1 cellular context compared by ENCODE assay signal in genomic region chr7:23013715-23014649, GRCh38.
TF ChIP-seq lines count a peak whose summit lies in the region.

HYCC1 (minus strand) TSS chr7:23014130; CDS start chr7:22991111, 23,019 bp downstream.

TF ChIP-seq in HepG2, 621 proteins besides CTCF, POLR2A, EP300 and RAD21 (continued from another document and continues in another):
- TF ChIP-seq MYPOP (CRISPR knock-in tag; IDR thresholded peaks at IDR 0.05) (peak; percentile 60; the same call in 1 of the 2 replicates), GLMP (CRISPR knock-in tag; IDR thresholded peaks at IDR 0.05; ENCODE audit: borderline replicate concordance) (no peak), KDM4B (CRISPR knock-in tag; IDR thresholded peaks at IDR 0.05) (no peak; the same call in 1 of the 2 replicates), RBFOX2 (IDR thresholded peaks at IDR 0.05; ENCODE audit: low read depth, low read length) (peak; percentile 72), SIN3A (IDR thresholded peaks at IDR 0.05; ENCODE audit: borderline replicate concordance, low read depth, low read length) (peak; percentile 79; the same call in 1 of the 2 replicates), PPARG (CRISPR knock-in tag; conservative IDR thresholded peaks at IDR 0.05) (no peak), ZMYM3 (CRISPR knock-in tag; IDR thresholded peaks at IDR 0.05) (no peak), NFE2 (CRISPR knock-in tag; IDR thresholded peaks at IDR 0.05) (no peak), GPBP1L1 (CRISPR knock-in tag; IDR thresholded peaks at IDR 0.05) (no peak), ZNF432 (CRISPR knock-in tag; IDR thresholded peaks at IDR 0.05; ENCODE audit: borderline replicate concordance) (no peak), U2AF2 (IDR thresholded peaks at IDR 0.05; ENCODE audit: low read depth, low read length) (no peak), ARID3A (IDR thresholded peaks at IDR 0.05; ENCODE audit: low read depth, low read length) (peak; percentile 62; the same call in 1 of the 2 replicates), ZNF597 (CRISPR knock-in tag; IDR thresholded peaks at IDR 0.05) (no peak), ZBTB46 (CRISPR knock-in tag; IDR thresholded peaks at IDR 0.05; ENCODE audit: borderline replicate concordance) (no peak), WIZ (CRISPR knock-in tag; IDR thresholded peaks at IDR 0.05) (no peak), ZNF264 (CRISPR knock-in tag; IDR thresholded peaks at IDR 0.05) (peak; percentile 95), RFXANK (CRISPR knock-in tag; IDR thresholded peaks at IDR 0.05) (no peak), ZNF12 (CRISPR knock-in tag; IDR thresholded peaks at IDR 0.05) (peak; percentile 57; the same call in 1 of the 2 replicates), ZNF331 (CRISPR knock-in tag; IDR thresholded peaks at IDR 0.05) (0 out of 2 replicates have a peak, but pooled peaks have one; percentile 22), ZC3H4 (CRISPR knock-in tag; IDR thresholded peaks at IDR 0.05; ENCODE audit: borderline replicate concordance) (no peak), TFE3 (CRISPR knock-in tag; IDR thresholded peaks at IDR 0.05) (no peak), ARID2 (CRISPR knock-in tag; IDR thresholded peaks at IDR 0.05; ENCODE audit: borderline replicate concordance) (no peak), ZBTB3 (CRISPR knock-in tag; IDR thresholded peaks at IDR 0.05; ENCODE audit: borderline replicate concordance, low read depth) (no peak), ZFYVE20 (CRISPR knock-in tag; IDR thresholded peaks at IDR 0.05; ENCODE audit: borderline replicate concordance, low read depth) (no peak), GABPA (IDR thresholded peaks at IDR 0.05; ENCODE audit: low read depth, low read length) (no peak), GABPA (CRISPR knock-in tag; IDR thresholded peaks at IDR 0.05; ENCODE audit: low read depth) (peak; percentile 60), SMAD1 (CRISPR knock-in tag; IDR thresholded peaks at IDR 0.05; ENCODE audit: borderline replicate concordance, low read depth) (no peak), XBP1 (CRISPR knock-in tag; IDR thresholded peaks at IDR 0.05) (no peak), HNF1A (IDR thresholded peaks at IDR 0.05; ENCODE audit: low read depth) (no peak), HNF1A (CRISPR knock-in tag; IDR thresholded peaks at IDR 0.05; ENCODE audit: borderline replicate concordance) (no peak), MAX (IDR thresholded peaks at IDR 0.05) (peak; percentile 59; the same call in 1 of the 2 replicates), ZBTB44 (CRISPR knock-in tag; IDR thresholded peaks at IDR 0.05) (no peak), MIXL1 (CRISPR knock-in tag; IDR thresholded peaks at IDR 0.05) (0 out of 2 replicates have a peak, but pooled peaks have one; percentile 38), ZNF136 (CRISPR knock-in tag; IDR thresholded peaks at IDR 0.05; ENCODE audit: low read depth) (0 out of 2 replicates have a peak, but pooled peaks have one; percentile 68), SCMH1 (CRISPR knock-in tag; IDR thresholded peaks at IDR 0.05; ENCODE audit: borderline replicate concordance) (no peak), PITX1 (CRISPR knock-in tag; IDR thresholded peaks at IDR 0.05) (0 out of 2 replicates have a peak, but pooled peaks have one; percentile 16), SRSF1 (optimal IDR thresholded peaks at IDR 0.05; ENCODE audit: low read depth, low read length) (no peak), ZNF281 (CRISPR knock-in tag; IDR thresholded peaks at IDR 0.05; ENCODE audit: borderline replicate concordance) (no peak)
